In genomic region chr12:94244165-94245133, GRCh38 we compare ENCODE assay signal across 9 cellular contexts.
DNase-seq lines count a peak whose midpoint lies in the region; ATAC-seq lines count a peak whose summit lies in the region.
"Had no signal": no experiment of that assay in that cellular context is flagged by ENCODE, and none has a peak within 500 bp of the region (broad histone marks: within the 10 kb centered on the region; RNA-seq: fewer than 3 reads in every experiment).

No MANE protein-coding gene starts in this region.

- DNase-seq in AML-193 (lab: John Stamatoyannopoulos, UW) (peak; percentile 94 to 96), KBM-7 (peak; percentile 96), activated T-helper 1 cell treated with Interleukin-2 at 50 U/mL for 16 hours (ENCODE audit: low read depth) (peak; percentile 11), kidney tubule cell (ENCODE audit: low spot score) (no peak), middle frontal gyrus (ENCODE audit: extremely low spot score, low spot score) (no peak)
- peak; percentile 38 for DNase-seq in stimulated activated CD4-positive, alpha-beta T cell treated with anti-CD3 and anti-CD28 coated beads, Interleukin-4, amount 100 ng/mL, for 24 hours
- DNase-seq: heart right ventricle had no signal

- ATAC-seq in GM19455 (IDR thresholded peaks at IDR 0.05; ENCODE audit: unreplicated experiment) (peak; percentile 57), GM18517 (IDR thresholded peaks at IDR 0.05; ENCODE audit: unreplicated experiment) (no peak)

- in situ Hi-C loops in KBM-7 (cut with MboI; ENCODE audit: low pct_unique_long_range_greater_than_20kb, low sequenced_read_pairs) = no loop called here

Comparison
In these comparisons a context has a peak if more than half of its experiments do, and no peak if none do; other contexts are left out.
1. DNase-seq: peak in AML-193 (2 of 2), KBM-7 (single experiment), activated T-helper 1 cell treated with Interleukin-2 at 50 U/mL for 16 hours (single experiment) and stimulated activated CD4-positive, alpha-beta T cell treated with anti-CD3 and anti-CD28 coated beads, Interleukin-4, amount 100 ng/mL, for 24 hours (single experiment); none in kidney tubule cell (single experiment) and middle frontal gyrus (single experiment).